ENCODE assay signal across 27 cellular contexts in genomic region chr13:111363121-111363520, GRCh38. TPM values are rescaled to one million over a fixed set of nuclear protein-coding genes. Genes with fewer than 3 reads are reported as not detected.
A peak's percentile ranks its signal among the peaks of the same experiment; 100 is the strongest.
DNase-seq lines count a peak whose midpoint lies in the region; ATAC-seq and TF ChIP-seq lines count a peak whose summit lies in the region.
"Had no signal": no experiment of that assay in that cellular context is flagged by ENCODE, and none has a peak within 500 bp of the region (broad histone marks: within the 10 kb centered on the region; RNA-seq: fewer than 3 reads in every experiment).

No MANE protein-coding gene starts in this region.

- CTCF ChIA-PET in activated CD4-positive, alpha-beta T cell treated with anti-CD3 and anti-CD28 coated beads for 36 hours (lab: Charles Lee): no interaction called here

- no peaks in the 10 kb centered on the region for H3K4me1 Mint-ChIP-seq in activated CD4-positive, alpha-beta T cell treated with anti-CD3 and anti-CD28 coated beads, Interleukin-2, amount 10 ng/mL, durations not matched to agents 24 days and 14 days
- no peaks in the 10 kb centered on the region for H3K4me1 Mint-ChIP-seq in activated CD4-positive, alpha-beta T cell treated with anti-CD3 and anti-CD28 coated beads for 36 hours
- H3K4me1 Mint-ChIP-seq: CD14-positive monocyte; CD4-positive, alpha-beta memory T cell; CD4-positive, CD25-positive, alpha-beta regulatory T cell; CD8-positive, alpha-beta memory T cell had no signal

- peaks cover 1% of the 10 kb centered on the region for H3K27me3 Mint-ChIP-seq in activated CD4-positive, alpha-beta T cell treated with anti-CD3 and anti-CD28 coated beads, Interleukin-2, amount 10 ng/mL, durations not matched to agents 24 days and 14 days
- H3K27me3 Mint-ChIP-seq in activated CD4-positive, alpha-beta T cell treated with anti-CD3 and anti-CD28 coated beads for 36 hours: no peaks in the 10 kb centered on the region

- no peak for TF ChIP-seq CTCF in lung (IDR thresholded peaks at IDR 0.05; ENCODE audit: control extremely low read depth, extremely low read depth)
- TF ChIP-seq CTCF in vagina (IDR thresholded peaks at IDR 0.05): no peak

- H3K9me3 ChIP-seq in lung (ENCODE audit: control insufficient read depth in 2 of 2, insufficient read depth in 1 of 2, low read length in 1 of 2): no peaks in the 10 kb centered on the region
- H3K9me3 ChIP-seq in vagina: no peaks in the 10 kb centered on the region
- H3K9me3 ChIP-seq: A549, BE2C, BLaER1 had no signal

- H3K27ac ChIP-seq in lung (ENCODE audit: low read depth in 1 of 2, low read length in 1 of 2): no peak overlapping the region
- no peak overlapping the region for H3K27ac ChIP-seq in vagina
- H3K27ac ChIP-seq: 22Rv1, A549, BLaER1 had no signal

- no peak overlapping the region for H3K4me3 ChIP-seq in lung
- no peak overlapping the region for H3K4me3 ChIP-seq in vagina
- H3K4me3 ChIP-seq: A549, BLaER1 had no signal

- intact Hi-C loops in activated CD4-positive, alpha-beta T cell treated with anti-CD3 and anti-CD28 coated beads, Interleukin-2, amount 10 ng/mL, durations not matched to agents 24 days and 14 days (cut with micrococcal nuclease): no loop called here
- intact Hi-C loops in activated CD4-positive, alpha-beta T cell treated with anti-CD3 and anti-CD28 coated beads for 36 hours (cut with DNase I, micrococcal nuclease): no loop called here
- intact Hi-C loops in vagina (cut with DNase I) (no loop called here), left cardiac atrium (cut with DNase I) (no loop called here)

- ATAC-seq in activated CD4-positive, alpha-beta T cell treated with anti-CD3 and anti-CD28 coated beads for 36 hours: no peak
- ATAC-seq in lung (ENCODE audit: insufficient read depth, low FRiP score) (no peak), left cardiac atrium (no peak)
- ATAC-seq: A549 had no signal

- H3K36me3 Mint-ChIP-seq in activated CD4-positive, alpha-beta T cell treated with anti-CD3 and anti-CD28 coated beads, Interleukin-2, amount 10 ng/mL, durations not matched to agents 24 days and 14 days (ENCODE audit: low read depth): no peaks in the 10 kb centered on the region
- H3K36me3 Mint-ChIP-seq in activated CD4-positive, alpha-beta T cell treated with anti-CD3 and anti-CD28 coated beads for 36 hours (ENCODE audit: low read depth): no peaks in the 10 kb centered on the region
- H3K36me3 Mint-ChIP-seq: CD14-positive monocyte; CD4-positive, alpha-beta memory T cell; CD4-positive, CD25-positive, alpha-beta regulatory T cell; CD8-positive, alpha-beta memory T cell had no signal

- H3K36me3 ChIP-seq in lung (ENCODE audit: control insufficient read depth in 2 of 2, insufficient read depth in 2 of 2, low read length in 2 of 2) (no peaks in the 10 kb centered on the region), vagina (no peaks in the 10 kb centered on the region)
- H3K36me3 ChIP-seq: BE2C, BLaER1 had no signal

- TF ChIP-seq POLR2A in vagina (IDR thresholded peaks at IDR 0.05): no peak

- H3K27ac Mint-ChIP-seq in activated CD4-positive, alpha-beta T cell treated with anti-CD3 and anti-CD28 coated beads, Interleukin-2, amount 10 ng/mL, durations not matched to agents 24 days and 14 days: no peak overlapping the region
- H3K27ac Mint-ChIP-seq in activated CD4-positive, alpha-beta T cell treated with anti-CD3 and anti-CD28 coated beads for 36 hours: no peak overlapping the region
- H3K27ac Mint-ChIP-seq: CD4-positive, alpha-beta memory T cell; CD4-positive, CD25-positive, alpha-beta regulatory T cell; CD8-positive, alpha-beta memory T cell had no signal

- H3K4me1 ChIP-seq in lung (ENCODE audit: control insufficient read depth in 2 of 2, insufficient read depth in 2 of 2, low read length in 2 of 2) (no peaks in the 10 kb centered on the region), vagina (no peaks in the 10 kb centered on the region)
- H3K4me1 ChIP-seq: A549, BE2C, BLaER1 had no signal

- no peaks in the 10 kb centered on the region for H3K9me3 Mint-ChIP-seq in activated CD4-positive, alpha-beta T cell treated with anti-CD3 and anti-CD28 coated beads, Interleukin-2, amount 10 ng/mL, durations not matched to agents 24 days and 14 days
- no peaks in the 10 kb centered on the region for H3K9me3 Mint-ChIP-seq in activated CD4-positive, alpha-beta T cell treated with anti-CD3 and anti-CD28 coated beads for 36 hours (ENCODE audit: low read depth)
- H3K9me3 Mint-ChIP-seq: CD4-positive, alpha-beta memory T cell; CD4-positive, CD25-positive, alpha-beta regulatory T cell; CD8-positive, alpha-beta memory T cell had no signal

- H3K27me3 ChIP-seq in lung (ENCODE audit: control insufficient read depth, insufficient read depth) (no peaks in the 10 kb centered on the region), vagina (no peaks in the 10 kb centered on the region)
- H3K27me3 ChIP-seq: BLaER1 had no signal

- peak; percentile 40 for DNase-seq in activated CD4-positive, alpha-beta T cell treated with anti-CD3 and anti-CD28 coated beads, Interleukin-2, amount 10 ng/mL, durations not matched to agents 24 days and 14 days
- no peak for DNase-seq in activated CD4-positive, alpha-beta T cell treated with anti-CD3 and anti-CD28 coated beads for 36 hours
- peak; percentile 15 for DNase-seq in lung (ENCODE audit: low spot score)
- DNase-seq in vagina (ENCODE audit: extremely low spot score in 2 of 2): peak; percentile 71 to 81
- no peak for DNase-seq in left cardiac atrium
- no peak for DNase-seq in effector CD8-positive, alpha-beta T cell (lab: John Stamatoyannopoulos, UW)
- DNase-seq: ACHN; BE2C; C1 segment of cervical spinal cord; CD4-positive, alpha-beta memory T cell; CD4-positive, CD25-positive, alpha-beta regulatory T cell; CD8-positive, alpha-beta memory T cell; COR-L47; DMS 273 treated with DMSO at 0.1 percent for 48 hours; DMS153; DMS53; DMS79; DND-41; EL; GDM1 had no signal

- no peak overlapping the region for H3K4me3 Mint-ChIP-seq in activated CD4-positive, alpha-beta T cell treated with anti-CD3 and anti-CD28 coated beads, Interleukin-2, amount 10 ng/mL, durations not matched to agents 24 days and 14 days
- H3K4me3 Mint-ChIP-seq in activated CD4-positive, alpha-beta T cell treated with anti-CD3 and anti-CD28 coated beads for 36 hours: no peak overlapping the region
- H3K4me3 Mint-ChIP-seq: CD14-positive monocyte; CD4-positive, alpha-beta memory T cell; CD4-positive, CD25-positive, alpha-beta regulatory T cell; CD8-positive, alpha-beta memory T cell had no signal

- POLR2A ChIA-PET in activated CD4-positive, alpha-beta T cell treated with anti-CD3 and anti-CD28 coated beads for 36 hours (lab: Charles Lee): no interaction called here

- 78 to 84% methylated on average over 12 of the region's 12 CpGs for WGBS in lung, 2 donors

RNA-seq across cellular contexts. Expression of gene TEX29, which starts 42.7 kb away (rescaled TPM):
- total RNA-seq in activated CD4-positive, alpha-beta T cell treated with anti-CD3 and anti-CD28 coated beads, Interleukin-2, amount 10 ng/mL, durations not matched to agents 24 days and 14 days: 0.50 and 0.51 TPM in 2 replicates
- total RNA-seq in activated CD4-positive, alpha-beta T cell treated with anti-CD3 and anti-CD28 coated beads for 36 hours: under 1 TPM; 0.30 to 0.46 TPM
- total RNA-seq in lung (under 1 TPM in 1 of 2 donors, not detected in 1; 0.25 TPM), vagina (2.9 TPM), left cardiac atrium (under 1 TPM in 1 of 2 donors, not detected in 1; 0.41 TPM)
- under 1 TPM; 0.19 to 0.79 TPM for polyA plus RNA-seq in lung
- total RNA-seq: A172; CD4-positive, CD25-positive, alpha-beta regulatory T cell; CD8-positive, alpha-beta memory T cell; Daoy; G401 had no signal
- polyA plus RNA-seq: CD4-positive, CD25-positive, alpha-beta regulatory T cell; CD8-positive, alpha-beta memory T cell had no signal

Comparison
In these comparisons a context has a peak if more than half of its experiments do, and no peak if none do; other contexts are left out.
1. DNase-seq: peak in activated CD4-positive, alpha-beta T cell treated with anti-CD3 and anti-CD28 coated beads, Interleukin-2, amount 10 ng/mL, durations not matched to agents 24 days and 14 days (single experiment), lung (single experiment) and vagina (2 of 2); none in activated CD4-positive, alpha-beta T cell treated with anti-CD3 and anti-CD28 coated beads for 36 hours (single experiment), left cardiac atrium (single experiment) and effector CD8-positive, alpha-beta T cell (single experiment).